Comparison of ENCODE assay signal across 1 cellular context in genomic region chr3:136752327-136753111, GRCh38.
TF ChIP-seq lines count a peak whose summit lies in the region.

Gene STAG1 (minus strand): TSS chr3:136752378. CDS start chr3:136630898, 121,480 bp downstream.

TF ChIP-seq in HepG2, 621 proteins besides CTCF, POLR2A, EP300 and RAD21 (continued from another document and continues in another):
- TF ChIP-seq HINFP (CRISPR knock-in tag; IDR thresholded peaks at IDR 0.05; ENCODE audit: low read depth), result no peak
- TF ChIP-seq ZNF792 (CRISPR knock-in tag; IDR thresholded peaks at IDR 0.05), result peak; percentile 77
- no peak; the same call in 1 of the 2 replicates for TF ChIP-seq ZFAT (CRISPR knock-in tag; conservative IDR thresholded peaks at IDR 0.05)
- TF ChIP-seq NFRKB (IDR thresholded peaks at IDR 0.05), result peak; percentile 42; the same call in 1 of the 2 replicates
- peak; percentile 30; the same call in 1 of the 2 replicates for TF ChIP-seq ZBTB39 (CRISPR knock-in tag; IDR thresholded peaks at IDR 0.05)
- peak; percentile 88; the same call in 1 of the 2 replicates for TF ChIP-seq ZNF749 (CRISPR knock-in tag; IDR thresholded peaks at IDR 0.05; ENCODE audit: borderline replicate concordance)
- TF ChIP-seq GMEB1 (CRISPR knock-in tag; IDR thresholded peaks at IDR 0.05; ENCODE audit: borderline replicate concordance), result peak; percentile 97
- TF ChIP-seq ZNF558 (CRISPR knock-in tag; IDR thresholded peaks at IDR 0.05; ENCODE audit: borderline replicate concordance), result peak; percentile 85
- peak; percentile 83 for TF ChIP-seq ZFY (CRISPR knock-in tag; IDR thresholded peaks at IDR 0.05)
- peak; percentile 53; the same call in 1 of the 2 replicates for TF ChIP-seq ZNF710 (CRISPR knock-in tag; IDR thresholded peaks at IDR 0.05; ENCODE audit: borderline replicate concordance)
- TF ChIP-seq GPN1 (CRISPR knock-in tag; IDR thresholded peaks at IDR 0.05; ENCODE audit: borderline replicate concordance), result no peak
- peak; percentile 87; the same call in 1 of the 2 replicates for TF ChIP-seq ERF (CRISPR knock-in tag; IDR thresholded peaks at IDR 0.05)
- TF ChIP-seq ZNF513 (CRISPR knock-in tag; conservative IDR thresholded peaks at IDR 0.05), result no peak
- TF ChIP-seq NAIF1 (CRISPR knock-in tag; IDR thresholded peaks at IDR 0.05; ENCODE audit: borderline replicate concordance), result peak; percentile 56; the same call in 1 of the 2 replicates
- TF ChIP-seq RFX5 (IDR thresholded peaks at IDR 0.05; ENCODE audit: low read depth, low read length), result no peak
- no peak for TF ChIP-seq ELF4 (CRISPR knock-in tag; IDR thresholded peaks at IDR 0.05; ENCODE audit: borderline replicate concordance)
- peak; percentile 53; the same call in 1 of the 2 replicates for TF ChIP-seq ARID4A (CRISPR knock-in tag; IDR thresholded peaks at IDR 0.05; ENCODE audit: borderline replicate concordance)
- TF ChIP-seq NFE2L2 (IDR thresholded peaks at IDR 0.05; ENCODE audit: low read length), result no peak
- TF ChIP-seq MBNL3 (CRISPR knock-in tag; conservative IDR thresholded peaks at IDR 0.05), result no peak
- TF ChIP-seq SMARCE1 (IDR thresholded peaks at IDR 0.05; ENCODE audit: borderline replicate concordance), result no peak
- TF ChIP-seq GLI4 (CRISPR knock-in tag; IDR thresholded peaks at IDR 0.05; ENCODE audit: borderline replicate concordance), result no peak
- no peak for TF ChIP-seq ATAD3A (CRISPR knock-in tag; IDR thresholded peaks at IDR 0.05)
- peak; percentile 97 for TF ChIP-seq AGO1 (IDR thresholded peaks at IDR 0.05; ENCODE audit: low read depth, low read length, poor library complexity, severe bottlenecking)
- TF ChIP-seq BATF2 (CRISPR knock-in tag; IDR thresholded peaks at IDR 0.05), result peak; percentile 95
- no peak for TF ChIP-seq CREM (IDR thresholded peaks at IDR 0.05)
- TF ChIP-seq CREM (CRISPR knock-in tag; IDR thresholded peaks at IDR 0.05), result no peak
- peak; percentile 82 for TF ChIP-seq GATAD1 (CRISPR knock-in tag; IDR thresholded peaks at IDR 0.05)
- no peak; the same call in 1 of the 2 replicates for TF ChIP-seq ZNF589 (CRISPR knock-in tag; conservative IDR thresholded peaks at IDR 0.05)
- TF ChIP-seq ZNF275 (CRISPR knock-in tag; IDR thresholded peaks at IDR 0.05; ENCODE audit: borderline replicate concordance), result peak; percentile 94; the same call in 1 of the 2 replicates
- TF ChIP-seq ZNF687 (CRISPR knock-in tag; IDR thresholded peaks at IDR 0.05), result peak; percentile 95
- no peak; a peak in 1 of 4 replicates for TF ChIP-seq REST (IDR thresholded peaks at IDR 0.05; ENCODE audit: borderline replicate concordance in 1 of 2, low read depth in 1 of 2, low read length in 2 of 2)
